ENCODE assay signal across 1 cellular context in the genomic region with DNA sequence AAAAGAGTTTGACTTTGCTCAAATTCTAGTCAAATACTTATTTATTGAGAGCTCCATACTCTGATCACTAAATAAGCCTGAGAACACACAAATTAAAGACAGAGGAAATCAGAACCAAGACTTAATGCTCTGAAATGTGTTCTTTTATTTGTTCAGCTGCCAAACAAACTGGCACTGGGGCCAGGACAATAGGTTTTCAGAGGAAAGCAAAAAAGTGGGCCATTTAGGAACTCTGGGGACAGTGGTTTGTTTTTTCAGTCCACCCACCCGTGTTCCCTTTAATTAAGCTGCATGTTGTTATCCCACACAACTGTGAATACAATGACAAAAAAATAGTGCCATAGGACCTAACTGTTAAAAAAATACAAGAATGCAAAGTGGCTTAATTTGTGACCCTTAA.
TF ChIP-seq lines count a peak whose summit lies in the region.

No MANE protein-coding gene starts in this region.

TF ChIP-seq in H1, 55 proteins besides CTCF, POLR2A, EP300 and RAD21 (continued from another document):
- TF ChIP-seq RXRA (IDR thresholded peaks at IDR 0.05; ENCODE audit: insufficient read depth, low read depth, low read length) (no peak), KDM5A (IDR thresholded peaks at IDR 0.05; ENCODE audit: low read length) (no peak), BACH1 (IDR thresholded peaks at IDR 0.05; ENCODE audit: low read length) (no peak), RFX5 (IDR thresholded peaks at IDR 0.05; ENCODE audit: borderline replicate concordance, low read depth, low read length) (no peak), RNF2 (IDR thresholded peaks at IDR 0.05; ENCODE audit: borderline replicate concordance, low read depth, low read length, missing control alignments, poor library complexity, severe bottlenecking) (no peak), SUZ12 (IDR thresholded peaks at IDR 0.05; ENCODE audit: low read length) (no peak), NANOG (IDR thresholded peaks at IDR 0.05; ENCODE audit: insufficient read depth, low read depth, low read length, poor library complexity, severe bottlenecking) (no peak)
- TF ChIP-seq, protein P1, sequence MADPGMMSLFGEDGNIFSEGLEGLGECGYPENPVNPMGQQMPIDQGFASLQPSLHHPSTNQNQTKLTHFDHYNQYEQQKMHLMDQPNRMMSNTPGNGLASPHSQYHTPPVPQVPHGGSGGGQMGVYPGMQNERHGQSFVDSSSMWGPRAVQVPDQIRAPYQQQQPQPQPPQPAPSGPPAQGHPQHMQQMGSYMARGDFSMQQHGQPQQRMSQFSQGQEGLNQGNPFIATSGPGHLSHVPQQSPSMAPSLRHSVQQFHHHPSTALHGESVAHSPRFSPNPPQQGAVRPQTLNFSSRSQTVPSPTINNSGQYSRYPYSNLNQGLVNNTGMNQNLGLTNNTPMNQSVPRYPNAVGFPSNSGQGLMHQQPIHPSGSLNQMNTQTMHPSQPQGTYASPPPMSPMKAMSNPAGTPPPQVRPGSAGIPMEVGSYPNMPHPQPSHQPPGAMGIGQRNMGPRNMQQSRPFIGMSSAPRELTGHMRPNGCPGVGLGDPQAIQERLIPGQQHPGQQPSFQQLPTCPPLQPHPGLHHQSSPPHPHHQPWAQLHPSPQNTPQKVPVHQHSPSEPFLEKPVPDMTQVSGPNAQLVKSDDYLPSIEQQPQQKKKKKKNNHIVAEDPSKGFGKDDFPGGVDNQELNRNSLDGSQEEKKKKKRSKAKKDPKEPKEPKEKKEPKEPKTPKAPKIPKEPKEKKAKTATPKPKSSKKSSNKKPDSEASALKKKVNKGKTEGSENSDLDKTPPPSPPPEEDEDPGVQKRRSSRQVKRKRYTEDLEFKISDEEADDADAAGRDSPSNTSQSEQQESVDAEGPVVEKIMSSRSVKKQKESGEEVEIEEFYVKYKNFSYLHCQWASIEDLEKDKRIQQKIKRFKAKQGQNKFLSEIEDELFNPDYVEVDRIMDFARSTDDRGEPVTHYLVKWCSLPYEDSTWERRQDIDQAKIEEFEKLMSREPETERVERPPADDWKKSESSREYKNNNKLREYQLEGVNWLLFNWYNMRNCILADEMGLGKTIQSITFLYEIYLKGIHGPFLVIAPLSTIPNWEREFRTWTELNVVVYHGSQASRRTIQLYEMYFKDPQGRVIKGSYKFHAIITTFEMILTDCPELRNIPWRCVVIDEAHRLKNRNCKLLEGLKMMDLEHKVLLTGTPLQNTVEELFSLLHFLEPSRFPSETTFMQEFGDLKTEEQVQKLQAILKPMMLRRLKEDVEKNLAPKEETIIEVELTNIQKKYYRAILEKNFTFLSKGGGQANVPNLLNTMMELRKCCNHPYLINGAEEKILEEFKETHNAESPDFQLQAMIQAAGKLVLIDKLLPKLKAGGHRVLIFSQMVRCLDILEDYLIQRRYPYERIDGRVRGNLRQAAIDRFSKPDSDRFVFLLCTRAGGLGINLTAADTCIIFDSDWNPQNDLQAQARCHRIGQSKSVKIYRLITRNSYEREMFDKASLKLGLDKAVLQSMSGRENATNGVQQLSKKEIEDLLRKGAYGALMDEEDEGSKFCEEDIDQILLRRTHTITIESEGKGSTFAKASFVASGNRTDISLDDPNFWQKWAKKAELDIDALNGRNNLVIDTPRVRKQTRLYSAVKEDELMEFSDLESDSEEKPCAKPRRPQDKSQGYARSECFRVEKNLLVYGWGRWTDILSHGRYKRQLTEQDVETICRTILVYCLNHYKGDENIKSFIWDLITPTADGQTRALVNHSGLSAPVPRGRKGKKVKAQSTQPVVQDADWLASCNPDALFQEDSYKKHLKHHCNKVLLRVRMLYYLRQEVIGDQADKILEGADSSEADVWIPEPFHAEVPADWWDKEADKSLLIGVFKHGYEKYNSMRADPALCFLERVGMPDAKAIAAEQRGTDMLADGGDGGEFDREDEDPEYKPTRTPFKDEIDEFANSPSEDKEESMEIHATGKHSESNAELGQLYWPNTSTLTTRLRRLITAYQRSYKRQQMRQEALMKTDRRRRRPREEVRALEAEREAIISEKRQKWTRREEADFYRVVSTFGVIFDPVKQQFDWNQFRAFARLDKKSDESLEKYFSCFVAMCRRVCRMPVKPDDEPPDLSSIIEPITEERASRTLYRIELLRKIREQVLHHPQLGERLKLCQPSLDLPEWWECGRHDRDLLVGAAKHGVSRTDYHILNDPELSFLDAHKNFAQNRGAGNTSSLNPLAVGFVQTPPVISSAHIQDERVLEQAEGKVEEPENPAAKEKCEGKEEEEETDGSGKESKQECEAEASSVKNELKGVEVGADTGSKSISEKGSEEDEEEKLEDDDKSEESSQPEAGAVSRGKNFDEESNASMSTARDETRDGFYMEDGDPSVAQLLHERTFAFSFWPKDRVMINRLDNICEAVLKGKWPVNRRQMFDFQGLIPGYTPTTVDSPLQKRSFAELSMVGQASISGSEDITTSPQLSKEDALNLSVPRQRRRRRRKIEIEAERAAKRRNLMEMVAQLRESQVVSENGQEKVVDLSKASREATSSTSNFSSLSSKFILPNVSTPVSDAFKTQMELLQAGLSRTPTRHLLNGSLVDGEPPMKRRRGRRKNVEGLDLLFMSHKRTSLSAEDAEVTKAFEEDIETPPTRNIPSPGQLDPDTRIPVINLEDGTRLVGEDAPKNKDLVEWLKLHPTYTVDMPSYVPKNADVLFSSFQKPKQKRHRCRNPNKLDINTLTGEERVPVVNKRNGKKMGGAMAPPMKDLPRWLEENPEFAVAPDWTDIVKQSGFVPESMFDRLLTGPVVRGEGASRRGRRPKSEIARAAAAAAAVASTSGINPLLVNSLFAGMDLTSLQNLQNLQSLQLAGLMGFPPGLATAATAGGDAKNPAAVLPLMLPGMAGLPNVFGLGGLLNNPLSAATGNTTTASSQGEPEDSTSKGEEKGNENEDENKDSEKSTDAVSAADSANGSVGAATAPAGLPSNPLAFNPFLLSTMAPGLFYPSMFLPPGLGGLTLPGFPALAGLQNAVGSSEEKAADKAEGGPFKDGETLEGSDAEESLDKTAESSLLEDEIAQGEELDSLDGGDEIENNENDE (IDR thresholded peaks at IDR 0.05; ENCODE audit: insufficient replicate concordance, low read length), result no peak
- TF ChIP-seq, protein P2, sequence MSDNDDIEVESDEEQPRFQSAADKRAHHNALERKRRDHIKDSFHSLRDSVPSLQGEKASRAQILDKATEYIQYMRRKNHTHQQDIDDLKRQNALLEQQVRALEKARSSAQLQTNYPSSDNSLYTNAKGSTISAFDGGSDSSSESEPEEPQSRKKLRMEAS (IDR thresholded peaks at IDR 0.05), result no peak
